In genomic region chr4:67776746-67777145, GRCh38 we compare ENCODE assay signal across 17 cellular contexts. TPM values are rescaled to one million over a fixed set of nuclear protein-coding genes. Genes with fewer than 3 reads are reported as not detected.
"Had no signal": no experiment of that assay in that cellular context is flagged by ENCODE, and none has a peak within 500 bp of the region (broad histone marks: within the 10 kb centered on the region; RNA-seq: fewer than 3 reads in every experiment).

No MANE protein-coding gene starts in this region.

- DNase-seq: activated effector memory CD4-positive, alpha-beta T cell treated with Interleukin-2 at 50 U/mL for 16 hours; activated T-cell treated with anti-CD3 and anti-CD28 coated beads, Interleukin-2, amount 50 U/mL, for 24 hours; effector memory CD8-positive, alpha-beta T cell; hippocampal formation; immature natural killer cell; left cardiac atrium; mucosa of descending colon; natural killer cell; occipital lobe; stimulated activated CD8-positive, alpha-beta memory T cell treated with anti-CD3 and anti-CD28 coated beads, Interleukin-4, amount 100 ng/mL, for 48 hours; stimulated activated naive CD8-positive, alpha-beta T cell treated with anti-CD3 and anti-CD28 coated beads, Interleukin-15, Interleukin-2, amounts not matched to agents 100 U/mL and 50 U/mL, for 24 hours; T-helper 17 cell had no signal

- H3K36me3 ChIP-seq: suprapubic skin had no signal

- H3K9me3 ChIP-seq: mucosa of descending colon, suprapubic skin had no signal

- H3K27ac ChIP-seq: suprapubic skin had no signal

- H3K27me3 ChIP-seq: suprapubic skin had no signal

- H3K4me3 ChIP-seq: mucosa of descending colon, suprapubic skin had no signal

- H3K4me1 ChIP-seq: suprapubic skin had no signal

RNA-seq across cellular contexts. Expression of gene GNRHR, which starts 22.6 kb away (rescaled TPM):
- total RNA-seq: epithelial cell of proximal tubule, left cardiac atrium, lung microvascular endothelial cell, mucosa of descending colon, natural killer cell, occipital lobe, progenitor cell of endocrine pancreas, sciatic nerve, suprapubic skin, T-helper 17 cell had no signal
- polyA plus RNA-seq: immature natural killer cell had no signal
